In genomic region chr20:59006864-59007757, GRCh38 we compare ENCODE assay signal across 8 cellular contexts. TPM values are rescaled to one million over a fixed set of nuclear protein-coding genes. Genes with fewer than 3 reads are reported as not detected.
DNase-seq lines count a peak whose midpoint lies in the region; ATAC-seq, FAIRE-seq and TF ChIP-seq lines count a peak whose summit lies in the region.

TSS of gene CTSZ (minus strand) at chr20:59007254. CDS start at chr20:59007128, 126 bp downstream.

- no peaks in the 10 kb centered on the region for H3K27me3 Mint-ChIP-seq in activated B cell treated with CpG ODN at 0.5 μM for 24 hours
- no peaks in the 10 kb centered on the region for H3K27me3 Mint-ChIP-seq in stimulated activated memory B cell treated with anti-CD40 and anti-IgM and Interleukin-4, amounts not matched to agents 10 μg/mL and 1 μg/mL and 100 μg/mL, for 72 hours

- peak within 1 kb of the TSS; percentile 95 for H3K4me3 Mint-ChIP-seq in activated B cell treated with CpG ODN at 0.5 μM for 24 hours
- H3K4me3 Mint-ChIP-seq in stimulated activated memory B cell treated with anti-CD40 and anti-IgM and Interleukin-4, amounts not matched to agents 10 μg/mL and 1 μg/mL and 100 μg/mL, for 72 hours, result peak within 1 kb of the TSS; percentile 87

- peak; percentile 55 for TF ChIP-seq POLR2A in GM10847 (IDR thresholded peaks at IDR 0.05; ENCODE audit: extremely low read depth, insufficient read length)

- peak within 1 kb of the TSS; percentile 68 to 83 (median 75) for H3K4me3 ChIP-seq in liver (ENCODE audit: low read depth in 1 of 3, low read length in 3 of 3)

- peaks cover 60% of the 10 kb centered on the region for H3K4me1 Mint-ChIP-seq in activated B cell treated with CpG ODN at 0.5 μM for 24 hours
- peaks cover 69% of the 10 kb centered on the region for H3K4me1 Mint-ChIP-seq in stimulated activated memory B cell treated with anti-CD40 and anti-IgM and Interleukin-4, amounts not matched to agents 10 μg/mL and 1 μg/mL and 100 μg/mL, for 72 hours

- H3K9me3 ChIP-seq in liver (ENCODE audit: control insufficient read depth in 4 of 4, low read length in 3 of 4), result no peaks in the 10 kb centered on the region

- peaks cover 0 to 4% (median 2%) of the 10 kb centered on the region in 4 donors for H3K36me3 ChIP-seq in liver (ENCODE audit: control insufficient read depth in 4 of 4, insufficient read depth in 3 of 4, low read depth in 1 of 4, low read length in 3 of 4)

- CTCF ChIA-PET in activated B cell treated with CpG ODN at 0.5 μM for 24 hours (lab: Charles Lee), result no interaction called here

- TF ChIP-seq RAD21 in liver (IDR thresholded peaks at IDR 0.05), result no peak

- H3K36me3 Mint-ChIP-seq in activated B cell treated with CpG ODN at 0.5 μM for 24 hours (ENCODE audit: low read depth), result peaks cover 35% of the 10 kb centered on the region
- peaks cover 46% of the 10 kb centered on the region for H3K36me3 Mint-ChIP-seq in stimulated activated memory B cell treated with anti-CD40 and anti-IgM and Interleukin-4, amounts not matched to agents 10 μg/mL and 1 μg/mL and 100 μg/mL, for 72 hours

- peak; percentile 22 for ATAC-seq in HG03095 (IDR thresholded peaks at IDR 0.05; ENCODE audit: unreplicated experiment)
- peak; percentile 25 for ATAC-seq in activated B cell treated with CpG ODN at 0.5 μM for 24 hours (ENCODE audit: low read depth)
- peak; percentile 64 for ATAC-seq in stimulated activated memory B cell treated with anti-CD40 and anti-IgM and Interleukin-4, amounts not matched to agents 10 μg/mL and 1 μg/mL and 100 μg/mL, for 72 hours

- H3K27ac Mint-ChIP-seq in activated B cell treated with CpG ODN at 0.5 μM for 24 hours, result peak within 1 kb of the TSS; percentile 99
- H3K27ac Mint-ChIP-seq in stimulated activated memory B cell treated with anti-CD40 and anti-IgM and Interleukin-4, amounts not matched to agents 10 μg/mL and 1 μg/mL and 100 μg/mL, for 72 hours, result peak within 1 kb of the TSS; percentile 96

- no peaks in the 10 kb centered on the region for H3K27me3 ChIP-seq in liver (ENCODE audit: control insufficient read depth in 4 of 4, insufficient read depth in 4 of 4, low read length in 3 of 4)

- DNase-seq in activated B cell treated with CpG ODN at 0.5 μM for 24 hours (peak; percentile 65), dermis blood vessel endothelial cell (peak; percentile 55), NCI-H82 treated with DMSO at 0.1 percent for 48 hours (lab: John Stamatoyannopoulos, UW; ENCODE audit: unreplicated experiment) (no peak), D721Med (ENCODE audit: insufficient read length, low spot score) (no peak)

- no peaks in the 10 kb centered on the region for H3K9me3 Mint-ChIP-seq in activated B cell treated with CpG ODN at 0.5 μM for 24 hours
- H3K9me3 Mint-ChIP-seq in stimulated activated memory B cell treated with anti-CD40 and anti-IgM and Interleukin-4, amounts not matched to agents 10 μg/mL and 1 μg/mL and 100 μg/mL, for 72 hours, result no peaks in the 10 kb centered on the region

- peak within 1 kb of the TSS; percentile 82 to 92 for H3K27ac ChIP-seq in liver (ENCODE audit: low read depth in 1 of 2, low read length in 2 of 2)

- POLR2A ChIA-PET in activated B cell treated with CpG ODN at 0.5 μM for 24 hours (lab: Charles Lee), result interaction anchor here (0.6 to 5.1 kb wide), 15 partner anchors 10 to 1617 kb away, joined by 3 to 89 read pairs (median 17); partner anchors contain the start of genes ATP5F1E, PRELID3B and TUBB1

- FAIRE-seq in D721Med (lab: Jason Lieb, UNC), result no peak

- peaks cover 11 to 38% (median 26%) of the 10 kb centered on the region in 4 donors for H3K4me1 ChIP-seq in liver (ENCODE audit: control insufficient read depth in 4 of 4, insufficient read depth in 4 of 4, low read length in 3 of 4)

- WGBS in liver, result 9% methylated on average over 86 of the region's 86 CpGs

- intact Hi-C loops in activated B cell treated with CpG ODN at 0.5 μM for 24 hours (cut with micrococcal nuclease), result loop anchor here (1.0 to 10.0 kb wide), 9 partner anchors 25 to 1616 kb away; partner anchors contain the start of genes ATP5F1E, RAB22A, RBM38 and STX16

- H3K9ac ChIP-seq in liver (ENCODE audit: low read depth in 1 of 2, low read length in 2 of 2), result peak within 1 kb of the TSS; percentile 10 to 68

- TF ChIP-seq CTCF in activated B cell treated with CpG ODN at 0.5 μM for 24 hours (IDR thresholded peaks at IDR 0.05) (no peak), liver (IDR thresholded peaks at IDR 0.05; ENCODE audit: low read depth, low read length, missing input control) (no peak), D721Med (IDR thresholded peaks at IDR 0.05; ENCODE audit: insufficient read depth, missing control alignments) (no peak)

TF ChIP-seq in liver, 16 proteins besides CTCF, POLR2A, EP300 and RAD21:
- TF ChIP-seq FOXA2 (IDR thresholded peaks at IDR 0.05) (no peak), JUND (IDR thresholded peaks at IDR 0.05) (no peak), HNF4A (conservative IDR thresholded peaks at IDR 0.05) (peak in 1 of 2 donors; percentile 27)

RNA-seq across cellular contexts. Expression of gene CTSZ, which starts in this region (rescaled TPM):
- total RNA-seq in activated B cell treated with CpG ODN at 0.5 μM for 24 hours (262 and 278 TPM in 2 replicates), dermis blood vessel endothelial cell (250 and 566 TPM in 2 replicates), liver (100 to 1,000 TPM; 146 to 233 TPM)
- polyA plus RNA-seq in liver, result 100 to 1,000 TPM in 1 of 2 donors, 10 to 100 TPM in 1; 11.8 to 229 TPM

Comparison
In these comparisons a context has a peak if more than half of its experiments do, and no peak if none do; other contexts are left out.
1. DNase-seq: peak in activated B cell treated with CpG ODN at 0.5 μM for 24 hours (single experiment) and dermis blood vessel endothelial cell (single experiment); none in NCI-H82 treated with DMSO at 0.1 percent for 48 hours (single experiment) and D721Med (single experiment).
2. Peak in every context shown above with its lines, with median percentiles within 50 percentile points of each other: ATAC-seq.